In the genomic region with DNA sequence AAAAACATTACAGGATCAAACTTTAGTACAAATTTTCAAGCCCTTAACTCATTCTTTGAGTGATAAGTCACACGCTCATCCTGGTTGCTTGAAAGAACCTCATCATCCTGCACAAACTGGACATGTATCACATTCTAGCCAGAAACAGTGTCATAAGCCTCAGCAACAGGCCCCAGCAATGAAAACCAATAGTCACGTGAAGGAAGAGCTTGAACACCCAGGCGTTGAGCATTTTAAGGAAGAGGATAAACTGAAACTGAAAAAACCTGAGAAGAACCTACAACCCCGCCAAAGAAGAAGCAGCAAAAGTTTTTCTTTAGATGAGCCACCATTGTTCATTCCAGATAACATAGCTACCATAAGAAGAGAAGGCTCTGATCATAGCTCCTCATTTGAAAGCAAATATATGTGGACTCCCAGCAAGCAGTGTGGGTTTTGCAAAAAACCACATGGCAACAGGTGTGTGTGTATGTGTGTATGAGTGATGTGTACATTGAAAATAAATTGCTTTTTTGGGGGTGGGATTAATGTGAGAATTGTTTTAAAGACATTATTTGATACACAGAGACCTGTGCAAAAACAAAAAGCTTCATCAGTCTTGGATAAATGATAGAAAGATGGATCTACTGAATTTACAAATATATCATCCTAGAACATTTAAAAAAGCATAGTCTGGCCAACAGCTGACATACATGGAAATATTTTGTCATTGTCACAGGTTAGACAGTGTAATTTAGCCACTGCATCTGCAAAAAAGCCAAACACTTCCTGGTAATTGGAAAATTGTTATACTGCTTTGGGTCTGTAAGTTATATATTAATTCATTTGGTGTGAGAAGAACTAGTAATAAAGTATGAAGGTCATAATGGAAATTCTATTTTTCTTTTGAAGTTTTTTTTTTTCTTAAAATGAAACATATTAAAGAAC, we compare ENCODE assay signal across 10 cellular contexts. TPM values are rescaled to one million over a fixed set of nuclear protein-coding genes. Genes with fewer than 3 reads are reported as not detected.
A peak's percentile ranks its signal among the peaks of the same experiment; 100 is the strongest.
DNase-seq lines count a peak whose midpoint lies in the region; ATAC-seq and TF ChIP-seq lines count a peak whose summit lies in the region.
"Had no signal": no experiment of that assay in that cellular context is flagged by ENCODE, and none has a peak within 500 bp of the region (broad histone marks: within the 10 kb centered on the region; RNA-seq: fewer than 3 reads in every experiment).

No MANE protein-coding gene starts in this region.

- intact Hi-C loops in lower lobe of right lung (cut with DNase I) = no loop called here

- ATAC-seq in GM18519 (IDR thresholded peaks at IDR 0.05; ENCODE audit: low FRiP score, unreplicated experiment) = peak; percentile 66
- ATAC-seq in GM21723 (IDR thresholded peaks at IDR 0.05; ENCODE audit: unreplicated experiment) = peak; percentile 90
- ATAC-seq in HG03575 (IDR thresholded peaks at IDR 0.05; ENCODE audit: extremely low read depth, insufficient number of reproducible peaks, low FRiP score, unreplicated experiment) = peak; percentile 48
- peak; percentile 35 to 46 for ATAC-seq in lower lobe of right lung

- H2AFZ ChIP-seq in smooth muscle cell (ENCODE audit: low read depth) = no peak overlapping the region

- H3K27ac Mint-ChIP-seq in type B pancreatic cell = no peak overlapping the region

- H4K20me1 ChIP-seq in smooth muscle cell (ENCODE audit: low read depth) = peaks cover 25% of the 10 kb centered on the region

- no peaks in the 10 kb centered on the region for H3K27me3 Mint-ChIP-seq in type B pancreatic cell

- peaks cover 25% of the 10 kb centered on the region for H3K36me3 ChIP-seq in lower lobe of right lung
- H3K36me3 ChIP-seq in smooth muscle cell (ENCODE audit: low read depth) = peaks cover 9% of the 10 kb centered on the region

- peaks cover 4% of the 10 kb centered on the region for H3K4me1 Mint-ChIP-seq in type B pancreatic cell (ENCODE audit: unreplicated experiment)

- WGBS in smooth muscle cell (ENCODE audit: low lambda C conversion rate) = 96% methylated on average over 4 of the region's 4 CpGs

- no peak overlapping the region for H3K4me3 Mint-ChIP-seq in type B pancreatic cell

- no peak for DNase-seq in lower lobe of right lung
- no peak for DNase-seq in NCI-H1105 treated with DMSO at 0.1 percent for 48 hours (lab: John Stamatoyannopoulos, UW)
- no peak for DNase-seq in smooth muscle cell (lab: John Stamatoyannopoulos, UW; ENCODE audit: unreplicated experiment)
- DNase-seq in type B pancreatic cell (ENCODE audit: extremely low spot score, unreplicated experiment) = no peak
- no peak for DNase-seq in DMS153 (lab: John Stamatoyannopoulos, UW)

- H3K27me3 ChIP-seq in lower lobe of right lung (ENCODE audit: low read depth) = no peaks in the 10 kb centered on the region
- no peaks in the 10 kb centered on the region for H3K27me3 ChIP-seq in smooth muscle cell (ENCODE audit: low read depth)
- H3K27me3 ChIP-seq: cardiac muscle cell had no signal

- no peaks in the 10 kb centered on the region for H3F3A ChIP-seq in smooth muscle cell (ENCODE audit: low read depth)

- no peak overlapping the region for H3K9ac ChIP-seq in smooth muscle cell (ENCODE audit: low read depth)

- no peak overlapping the region for H3K4me3 ChIP-seq in lower lobe of right lung
- no peak overlapping the region for H3K4me3 ChIP-seq in smooth muscle cell
- H3K4me3 ChIP-seq: cardiac muscle cell, lung had no signal

- peaks cover 13% of the 10 kb centered on the region for H3K4me1 ChIP-seq in lower lobe of right lung
- no peaks in the 10 kb centered on the region for H3K4me1 ChIP-seq in smooth muscle cell (ENCODE audit: low read depth)

- H3K36me3 Mint-ChIP-seq in type B pancreatic cell = peaks cover 41% of the 10 kb centered on the region

- no peaks in the 10 kb centered on the region for H3K9me3 Mint-ChIP-seq in type B pancreatic cell

- no peak overlapping the region for H3K4me2 ChIP-seq in smooth muscle cell

- H3K79me2 ChIP-seq in smooth muscle cell (ENCODE audit: low read depth) = peaks cover 36% of the 10 kb centered on the region

- H3K27ac ChIP-seq in lower lobe of right lung = no peak overlapping the region
- no peak overlapping the region for H3K27ac ChIP-seq in smooth muscle cell (ENCODE audit: low read depth)
- H3K27ac ChIP-seq: cardiac muscle cell had no signal

- TF ChIP-seq CTCF in lower lobe of right lung (IDR thresholded peaks at IDR 0.05) (no peak), smooth muscle cell (IDR thresholded peaks at IDR 0.05; ENCODE audit: borderline replicate concordance, insufficient read depth, poor library complexity, severe bottlenecking) (no peak), type B pancreatic cell (conservative IDR thresholded peaks at IDR 0.05) (no peak)

- H3K9me3 ChIP-seq in lower lobe of right lung (no peaks in the 10 kb centered on the region), smooth muscle cell (replicated peaks; ENCODE audit: low read depth) (no peaks in the 10 kb centered on the region)

RNA-seq across cellular contexts. Expression of a gene that starts 50.1 kb away (rescaled TPM):
- total RNA-seq in lower lobe of right lung = 65.4 TPM
- total RNA-seq in smooth muscle cell = 44.7 and 59.8 TPM in 2 replicates
- 9.8 and 10.2 TPM in 2 replicates for polyA plus RNA-seq in smooth muscle cell
- 46.7 and 50.6 TPM in 2 replicates for total RNA-seq in type B pancreatic cell (ENCODE audit: low replicate concordance)
